ENCODE assay signal across 1 cellular context in the genomic region with DNA sequence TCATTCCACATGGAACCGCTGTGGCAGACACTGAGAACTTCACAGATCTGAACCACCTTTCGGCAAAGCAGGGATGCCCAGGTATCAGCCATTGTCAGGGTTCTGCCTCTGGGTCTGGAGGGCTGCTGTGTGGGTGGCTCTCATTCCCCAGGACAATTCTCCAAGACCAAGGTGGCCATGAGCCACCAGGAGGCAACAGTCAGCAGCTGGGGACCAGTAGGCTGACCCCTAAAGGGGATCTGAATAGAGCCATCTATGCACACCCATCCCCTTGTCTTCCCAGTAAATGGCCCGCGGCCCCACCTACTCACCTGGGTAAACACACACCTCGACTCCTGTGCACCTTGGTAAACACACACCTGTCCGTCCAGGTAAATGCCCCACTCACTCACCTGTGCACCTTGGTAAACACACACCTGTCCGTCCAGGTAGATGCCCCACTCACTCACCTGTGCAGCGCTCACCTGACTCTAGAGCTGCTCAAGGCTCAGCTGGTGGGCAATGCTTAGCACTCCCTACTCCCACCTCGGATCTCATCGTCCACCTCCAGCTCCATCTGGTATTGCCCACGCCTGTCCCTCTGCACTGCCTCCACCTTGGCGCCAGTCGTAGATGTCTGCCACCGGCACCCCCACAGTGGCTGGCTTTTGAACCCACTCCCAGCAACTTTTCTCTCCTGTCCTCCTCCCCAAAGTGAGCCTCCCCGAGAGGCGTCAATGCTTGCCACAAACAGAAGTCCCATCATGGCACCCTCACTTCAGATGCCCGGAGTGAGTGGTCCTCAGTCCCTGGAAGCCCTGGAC.
TF ChIP-seq lines count a peak whose summit lies in the region.

No MANE protein-coding gene starts in this region.

TF ChIP-seq in HEK293T, 16 proteins besides CTCF, POLR2A, EP300 and RAD21:
- TF ChIP-seq SUZ12 (IDR thresholded peaks at IDR 0.05) (no peak), TARDBP (IDR thresholded peaks at IDR 0.05) (no peak), FOXM1 (IDR thresholded peaks at IDR 0.05; ENCODE audit: borderline replicate concordance) (no peak), HDGF (IDR thresholded peaks at IDR 0.05; ENCODE audit: borderline replicate concordance) (no peak), L3MBTL2 (conservative IDR thresholded peaks at IDR 0.05) (no peak), CTBP1 (IDR thresholded peaks at IDR 0.05; ENCODE audit: borderline replicate concordance) (peak; percentile 75), SP1 (IDR thresholded peaks at IDR 0.05) (no peak)
- TF ChIP-seq, protein P1, sequence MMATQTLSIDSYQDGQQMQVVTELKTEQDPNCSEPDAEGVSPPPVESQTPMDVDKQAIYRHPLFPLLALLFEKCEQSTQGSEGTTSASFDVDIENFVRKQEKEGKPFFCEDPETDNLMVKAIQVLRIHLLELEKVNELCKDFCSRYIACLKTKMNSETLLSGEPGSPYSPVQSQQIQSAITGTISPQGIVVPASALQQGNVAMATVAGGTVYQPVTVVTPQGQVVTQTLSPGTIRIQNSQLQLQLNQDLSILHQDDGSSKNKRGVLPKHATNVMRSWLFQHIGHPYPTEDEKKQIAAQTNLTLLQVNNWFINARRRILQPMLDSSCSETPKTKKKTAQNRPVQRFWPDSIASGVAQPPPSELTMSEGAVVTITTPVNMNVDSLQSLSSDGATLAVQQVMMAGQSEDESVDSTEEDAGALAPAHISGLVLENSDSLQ (IDR thresholded peaks at IDR 0.05) = no peak
